In genomic region chr3:139629033-139629432, GRCh38 we compare ENCODE assay signal across 8 cellular contexts. TPM values are rescaled to one million over a fixed set of nuclear protein-coding genes. Genes with fewer than 3 reads are reported as not detected.
DNase-seq lines count a peak whose midpoint lies in the region; ATAC-seq and TF ChIP-seq lines count a peak whose summit lies in the region.

No MANE protein-coding gene starts in this region.

- H3K4me1 ChIP-seq in DND-41 (ENCODE audit: insufficient read depth, low read length) (no peaks in the 10 kb centered on the region), psoas muscle (no peaks in the 10 kb centered on the region)

- peaks cover 3% of the 10 kb centered on the region for H3K27me3 Mint-ChIP-seq in chondrocyte (ENCODE audit: low read depth)

- H3K27me3 ChIP-seq in DND-41 (ENCODE audit: insufficient read depth, low read length, poor library complexity) (no peaks in the 10 kb centered on the region), psoas muscle (ENCODE audit: insufficient read depth in 3 of 3, low read length in 2 of 3) (no peaks in the 10 kb centered on the region)

- ATAC-seq in DND-41 (ENCODE audit: insufficient read depth, low read depth) (peak; percentile 66), GM19438 (IDR thresholded peaks at IDR 0.05; ENCODE audit: low read depth, unreplicated experiment) (peak; percentile 87), psoas muscle (no peak)

- H3K36me3 Mint-ChIP-seq in chondrocyte (ENCODE audit: low read depth), result peaks cover 2% of the 10 kb centered on the region

- H3K9me3 ChIP-seq in DND-41 (ENCODE audit: insufficient read depth, low read length, severe bottlenecking) (no peaks in the 10 kb centered on the region), psoas muscle (no peaks in the 10 kb centered on the region)

- H3K36me3 ChIP-seq in DND-41 (ENCODE audit: insufficient read depth, low read length), result no peaks in the 10 kb centered on the region
- H3K36me3 ChIP-seq in psoas muscle (ENCODE audit: insufficient read depth in 1 of 2, low read depth in 1 of 2), result no peaks in the 10 kb centered on the region

- H3K4me2 ChIP-seq in DND-41 (ENCODE audit: insufficient read depth, low read length), result no peak overlapping the region

- no peak overlapping the region for H2AFZ ChIP-seq in DND-41 (ENCODE audit: low read depth, low read length)

- H3K4me3 Mint-ChIP-seq in chondrocyte (ENCODE audit: unreplicated experiment), result no peak overlapping the region

- H3K4me3 ChIP-seq in DND-41 (ENCODE audit: low read depth in 1 of 2, low read length in 2 of 2), result no peak overlapping the region
- no peak overlapping the region for H3K4me3 ChIP-seq in psoas muscle

- H3K79me2 ChIP-seq in DND-41 (ENCODE audit: insufficient read depth, low read length), result no peaks in the 10 kb centered on the region

- intact Hi-C loops in psoas muscle (cut with DNase I), result no loop called here

- H3K9me3 Mint-ChIP-seq in chondrocyte (ENCODE audit: low read depth), result peaks cover 6% of the 10 kb centered on the region

- no peaks in the 10 kb centered on the region for H4K20me1 ChIP-seq in DND-41 (ENCODE audit: insufficient read depth, low read length)

- TF ChIP-seq CTCF in DND-41 (IDR thresholded peaks at IDR 0.05; ENCODE audit: borderline replicate concordance, extremely low read depth, low read length, poor library complexity, severe bottlenecking) (peak; percentile 59), chondrocyte (IDR thresholded peaks at IDR 0.05) (peak; percentile 33), psoas muscle (IDR thresholded peaks at IDR 0.05) (no peak)

- no peak overlapping the region for H3K27ac Mint-ChIP-seq in chondrocyte (ENCODE audit: unreplicated experiment)

- H3K4me1 Mint-ChIP-seq in chondrocyte (ENCODE audit: low read depth), result no peaks in the 10 kb centered on the region

- H3K27ac ChIP-seq in DND-41 (ENCODE audit: low read length) (no peak overlapping the region), psoas muscle (no peak overlapping the region)

- peak; percentile 26 for DNase-seq in DND-41
- DNase-seq in Kasumi-1 (lab: John Stamatoyannopoulos, UW), result peak; percentile 40 to 66
- DNase-seq in chondrocyte (ENCODE audit: low spot score), result no peak
- DNase-seq in NCI-H2029 (lab: John Stamatoyannopoulos, UW), result no peak
- DNase-seq in cerebellum (ENCODE audit: low spot score), result no peak
- no peak for DNase-seq in psoas muscle
- DNase-seq in stimulated activated CD4-positive, alpha-beta T cell treated with anti-CD3 and anti-CD28 coated beads, Interleukin-4, amount 100 ng/mL, for 1 hour, result no peak

- WGBS in psoas muscle, 3 donors, result 72 to 85% (median 79%) methylated on average over 3 of the region's 3 CpGs

- H3K9ac ChIP-seq in DND-41 (ENCODE audit: low read depth, low read length), result no peak overlapping the region

RNA-seq across cellular contexts. Expression of gene NMNAT3, which starts 48.7 kb away (rescaled TPM):
- total RNA-seq in chondrocyte (2.0 to 2.7 TPM (median 2.0 TPM) in 3 replicates), cerebellum (8.2 TPM), psoas muscle (1 to 10 TPM; 6.0 to 9.8 (median 9.3) TPM)
- polyA plus RNA-seq in psoas muscle, result 10 to 100 TPM in 1 of 3 donors, 1 to 10 TPM in 2; 6.0 to 14.2 (median 8.1) TPM

Comparison
In these comparisons a context has a peak if more than half of its experiments do, and no peak if none do; other contexts are left out.
1. ATAC-seq: peak in DND-41 (single experiment) and GM19438 (single experiment); none in psoas muscle (0 of 4).
2. DNase-seq: peak in DND-41 (single experiment) and Kasumi-1 (2 of 2); none in chondrocyte (single experiment), NCI-H2029 (single experiment), cerebellum (single experiment), psoas muscle (0 of 2) and stimulated activated CD4-positive, alpha-beta T cell treated with anti-CD3 and anti-CD28 coated beads, Interleukin-4, amount 100 ng/mL, for 1 hour (single experiment).